8 cellular contexts compared by ENCODE assay signal in genomic region chr12:21941522-21942376, GRCh38. TPM values are rescaled to one million over a fixed set of nuclear protein-coding genes. Genes with fewer than 3 reads are reported as not detected.
DNase-seq lines count a peak whose midpoint lies in the region; ATAC-seq and TF ChIP-seq lines count a peak whose summit lies in the region.

No MANE protein-coding gene starts in this region.

- TF ChIP-seq POLR2A in ovary (IDR thresholded peaks at IDR 0.05), result no peak

- H3K36me3 ChIP-seq in ES-I3 (ENCODE audit: insufficient read depth, low read length), result no peaks in the 10 kb centered on the region
- H3K36me3 ChIP-seq in ovary, result no peaks in the 10 kb centered on the region

- H3K4me3 ChIP-seq in ovary, result peak overlapping the region; percentile 50

- H3K27me3 ChIP-seq in ovary, result no peaks in the 10 kb centered on the region

- intact Hi-C loops in Right ventricle myocardium superior (cut with DNase I) (no loop called here), ovary (cut with DNase I) (loop anchor here in 3 of 4 donors (5.0 to 10.0 kb wide), 2 partner anchors 169 to 177 kb away; partner anchors contain the start of gene KCNJ8 (in 2 of the 3))

- H3K4me1 Mint-ChIP-seq in WTC11, result peaks cover 19% of the 10 kb centered on the region

- TF ChIP-seq CTCF in WTC11 (IDR thresholded peaks at IDR 0.05), result no peak
- peak; percentile 38 to 48 (median 47) for TF ChIP-seq CTCF in ovary (IDR thresholded peaks at IDR 0.05)

- POLR2A ChIA-PET in WTC11 (lab: Charles Lee), result no interaction called here

- H3K27ac ChIP-seq in ovary, result peak overlapping the region; percentile 73 to 75

- no peak for TF ChIP-seq EP300 in ovary (IDR thresholded peaks at IDR 0.05)

- peak overlapping the region; percentile 62 for H3K9ac ChIP-seq in ES-I3 (ENCODE audit: low read depth, low read length)

- peaks cover 3% of the 10 kb centered on the region; the same call in 1 of the 2 replicates for H3K4me1 ChIP-seq in ES-I3 (ENCODE audit: insufficient read depth, low read length)
- peaks cover 2% of the 10 kb centered on the region for H3K4me1 ChIP-seq in ovary (ENCODE audit: insufficient read depth)

- no peaks in the 10 kb centered on the region for H3K9me3 ChIP-seq in ES-I3 (ENCODE audit: control insufficient read depth, insufficient read depth, low read length)
- H3K9me3 ChIP-seq in ovary, result no peaks in the 10 kb centered on the region

- 2% methylated on average over 51 of the region's 51 CpGs for WGBS in ovary, 3 donors

- peak overlapping the region; percentile 88 for H3K4me3 Mint-ChIP-seq in WTC11

- H3K36me3 Mint-ChIP-seq in WTC11, result no peaks in the 10 kb centered on the region

- CTCF ChIA-PET in WTC11 (lab: Charles Lee), result interaction anchor here (1.1 to 1.9 kb wide), 2 partner anchors 48 to 244 kb away, joined by 3 to 14 read pairs; no protein-coding TSS in a partner anchor

- DNase-seq in WTC11 (ENCODE audit: low spot score), result peak; percentile 71
- DNase-seq in Right ventricle myocardium superior, result peak; percentile 83
- DNase-seq in ovary, result peak; percentile 69 to 83 (median 75)
- no peak for DNase-seq in germinal center (ENCODE audit: low spot score)
- no peak for DNase-seq in dedifferentiated amniotic fluid mesenchymal stem cell (ENCODE audit: extremely low spot score)
- no peak for DNase-seq in 8988T

- H3K27ac Mint-ChIP-seq in WTC11, result no peak overlapping the region

- peak; percentile 81 for ATAC-seq in WTC11
- ATAC-seq in Right ventricle myocardium superior (ENCODE audit: poor library complexity), result peak; percentile 85
- no peak for ATAC-seq in HG02840 (IDR thresholded peaks at IDR 0.05; ENCODE audit: low FRiP score, unreplicated experiment)

- H3K27me3 Mint-ChIP-seq in WTC11 (ENCODE audit: low read depth), result peaks cover 52% of the 10 kb centered on the region

- H3K9me3 Mint-ChIP-seq in WTC11, result no peaks in the 10 kb centered on the region

TF ChIP-seq in WTC11, 78 proteins besides CTCF, POLR2A, EP300 and RAD21:
- 0 out of 2 replicates have a peak, but pooled peaks have one; percentile 19 for TF ChIP-seq MAX (CRISPR knock-in tag; IDR thresholded peaks at IDR 0.05)
- peak; percentile 35; the same call in 1 of the 2 replicates for TF ChIP-seq TEAD4 (CRISPR knock-in tag; IDR thresholded peaks at IDR 0.05)
- peak; percentile 30; the same call in 1 of the 2 replicates for TF ChIP-seq PRDM15 (CRISPR knock-in tag; IDR thresholded peaks at IDR 0.05)
- no peak for TF ChIP-seq PREB (CRISPR knock-in tag; IDR thresholded peaks at IDR 0.05; ENCODE audit: borderline replicate concordance)

RNA-seq across cellular contexts. Expression of gene ABCC9, which starts 0.5 kb away (rescaled TPM):
- total RNA-seq in WTC11 (2021) (0.02 to 0.09 TPM (median 0.04 TPM) in 3 replicates), Right ventricle myocardium superior (77.6 TPM), ovary (10 to 100 TPM; 15.6 to 54.8 (median 21.3) TPM)
- 10 to 100 TPM in 1 of 2 donors, 1 to 10 TPM in 1; 4.9 to 13.9 TPM for polyA plus RNA-seq in ovary

Comparison
In these comparisons a context has a peak if more than half of its experiments do, and no peak if none do; other contexts are left out.
1. DNase-seq: peak in WTC11 (single experiment), Right ventricle myocardium superior (single experiment) and ovary (5 of 5); none in germinal center (single experiment), dedifferentiated amniotic fluid mesenchymal stem cell (single experiment) and 8988T (single experiment).
2. RNA of gene ABCC9, which starts 0.5 kb away (total RNA-seq): 77.6 TPM in Right ventricle myocardium superior (single experiment) and 15.6 to 54.8 TPM in ovary; 0.02 to 0.09 TPM in WTC11; every median in the first group is over 10 times any median in the second.